ENCODE assay signal across 15 cellular contexts in genomic region chr1:113881661-113882060, GRCh38. TPM values are rescaled to one million over a fixed set of nuclear protein-coding genes. Genes with fewer than 3 reads are reported as not detected.
"Had no signal": no experiment of that assay in that cellular context is flagged by ENCODE, and none has a peak within 500 bp of the region (broad histone marks: within the 10 kb centered on the region; RNA-seq: fewer than 3 reads in every experiment).

No MANE protein-coding gene starts in this region.

- H3K27me3 ChIP-seq: brain microvascular endothelial cell, hepatocyte, tibial nerve, vagina had no signal

- H3K27me3 Mint-ChIP-seq: naive thymus-derived CD4-positive, alpha-beta T cell had no signal

- H3K9me3 Mint-ChIP-seq: activated naive CD4-positive, alpha-beta T cell treated with anti-CD3 and anti-CD28 coated beads, Interleukin-2, amount 50 U/mL, for 72 hours; mesothelial cell of epicardium; naive thymus-derived CD4-positive, alpha-beta T cell had no signal

- H3K4me2 ChIP-seq: hepatocyte had no signal

- H3K27ac Mint-ChIP-seq: mesothelial cell of epicardium had no signal

- H3K9me3 ChIP-seq: tibial nerve, vagina had no signal

- H2AFZ ChIP-seq: hepatocyte had no signal

- H3K27ac ChIP-seq: brain microvascular endothelial cell, tibial nerve, vagina had no signal

- H3K4me3 ChIP-seq: hepatocyte, tibial nerve, vagina had no signal

- H3K79me2 ChIP-seq: hepatocyte had no signal

- ATAC-seq: activated naive CD4-positive, alpha-beta T cell treated with anti-CD3 and anti-CD28 coated beads, Interleukin-2, amount 50 U/mL, for 72 hours; naive thymus-derived CD4-positive, alpha-beta T cell had no signal

- H3K36me3 ChIP-seq: brain microvascular endothelial cell, vagina had no signal

- H3K4me3 Mint-ChIP-seq: mesothelial cell of epicardium had no signal

- DNase-seq: activated CD4-positive, alpha-beta T cell treated with anti-CD3 and anti-CD28 coated beads for 4 hours; activated T-cell treated with anti-CD3 and anti-CD28 coated beads for 4 hours; amygdala; brain microvascular endothelial cell; erythroblast; naive thymus-derived CD4-positive, alpha-beta T cell; stimulated activated CD4-positive, alpha-beta T cell treated with anti-CD3 and anti-CD28 coated beads, Interleukin-4, amount 100 ng/mL, for 4 hours; T-helper 9 cell had no signal

- H3K4me1 ChIP-seq: vagina had no signal

- H3K36me3 Mint-ChIP-seq: mesothelial cell of epicardium had no signal

RNA-seq across cellular contexts. Expression of gene PTPN22, which starts 10.1 kb away (rescaled TPM):
- total RNA-seq: dermis blood vessel endothelial cell, kidney epithelial cell, mesothelial cell of epicardium had no signal
